In the genomic region with DNA sequence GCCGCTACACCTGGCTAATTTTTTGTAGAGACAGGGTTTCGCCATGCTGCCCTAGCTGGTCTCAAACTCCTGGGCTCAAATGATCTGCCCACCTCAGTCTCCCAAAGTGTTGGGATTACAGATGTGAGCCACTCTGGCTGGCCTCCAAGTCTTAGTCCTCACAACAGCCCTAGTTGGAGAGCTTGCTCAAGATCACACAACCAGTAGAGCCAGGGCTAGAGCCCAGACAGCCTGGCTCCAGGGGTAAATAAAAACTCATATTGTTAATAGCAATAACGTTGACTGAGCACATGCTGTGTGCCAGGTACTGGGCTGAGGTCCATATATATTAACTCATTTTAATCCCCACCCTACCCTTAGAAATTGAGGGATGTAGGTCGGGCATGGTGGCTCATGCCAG, we compare ENCODE assay signal across 20 cellular contexts. TPM values are rescaled to one million over a fixed set of nuclear protein-coding genes. Genes with fewer than 3 reads are reported as not detected.
"Had no signal": no experiment of that assay in that cellular context is flagged by ENCODE, and none has a peak within 500 bp of the region (broad histone marks: within the 10 kb centered on the region; RNA-seq: fewer than 3 reads in every experiment).

No MANE protein-coding gene starts in this region.

- H3K4me3 ChIP-seq: ascending aorta, lung, tibial artery had no signal

- H3K4me1 ChIP-seq: ascending aorta, tibial artery had no signal

- H3K27ac ChIP-seq: ascending aorta, neutrophil, tibial artery had no signal

- H3K36me3 ChIP-seq: ascending aorta, neutrophil, tibial artery had no signal

- ATAC-seq: activated T-cell treated with anti-CD3 and anti-CD28 coated beads, Interleukin-2, amount 50 U/mL, for 72 hours; left lobe of liver; natural killer cell treated with Interleukin-12 subunit alpha and Interleukin-12 subunit beta and Interleukin-15 and Interleukin-18, amount 100 ng/mL, for 72 hours had no signal

- H3K4me3 Mint-ChIP-seq: activated T-cell treated with anti-CD3 and anti-CD28 coated beads, Interleukin-2, amount 50 U/mL, for 72 hours; mesothelial cell of epicardium; natural killer cell treated with Interleukin-12 subunit alpha and Interleukin-12 subunit beta and Interleukin-15 and Interleukin-18, amount 100 ng/mL, for 72 hours had no signal

- H3K36me3 Mint-ChIP-seq: mesothelial cell of epicardium; natural killer cell treated with Interleukin-12 subunit alpha and Interleukin-12 subunit beta and Interleukin-15 and Interleukin-18, amount 100 ng/mL, for 72 hours had no signal

- H3K4me1 Mint-ChIP-seq: mesothelial cell of epicardium had no signal

- H3K9me3 ChIP-seq: ascending aorta, neutrophil, tibial artery had no signal

- H3K27ac Mint-ChIP-seq: activated T-cell treated with anti-CD3 and anti-CD28 coated beads, Interleukin-2, amount 50 U/mL, for 72 hours; mesothelial cell of epicardium; natural killer cell treated with Interleukin-12 subunit alpha and Interleukin-12 subunit beta and Interleukin-15 and Interleukin-18, amount 100 ng/mL, for 72 hours had no signal

- DNase-seq: activated CD4-positive, alpha-beta T cell treated with anti-CD3 and anti-CD28 coated beads for 1 hour; activated CD4-positive, alpha-beta T cell treated with anti-CD3 and anti-CD28 coated beads, Interleukin-2, amount 50 U/mL, for 4 hours; activated effector memory CD4-positive, alpha-beta T cell treated with anti-CD3 and anti-CD28 coated beads, Interleukin-2, amount 50 U/mL, for 16 hours; activated naive CD4-positive, alpha-beta T cell treated with anti-CD3 and anti-CD28 coated beads, Interleukin-2, amount 50 U/mL, for 16 hours; activated T-cell treated with anti-CD3 and anti-CD28 coated beads, Interleukin-2, amount 50 U/mL, for 72 hours; cortex of kidney; effector CD4-positive, alpha-beta T cell; hypothalamus; stimulated activated CD4-positive, alpha-beta T cell treated with anti-CD3 and anti-CD28 coated beads, Interleukin-12 subunit alpha, Interleukin-12 subunit beta, amount 100 ng/mL, for 4 hours; stimulated activated CD4-positive, alpha-beta T cell treated with anti-CD3 and anti-CD28 coated beads, Interleukin-1b, Interleukin-23, amount 100 ng/mL, for 48 hours; stimulated activated CD8-positive, alpha-beta memory T cell treated with anti-CD3 and anti-CD28 coated beads, Interleukin-4, amount 100 ng/mL, for 48 hours; stimulated activated naive CD4-positive, alpha-beta T cell had no signal

- H3K27me3 ChIP-seq: ascending aorta, tibial artery had no signal

RNA-seq across cellular contexts. Expression of gene JAKMIP1, which starts 7.3 kb away (rescaled TPM):
- total RNA-seq: ascending aorta, left lobe of liver, mesothelial cell of epicardium had no signal
- polyA plus RNA-seq: keratinocyte had no signal
